ENCODE assay signal across 15 cellular contexts in genomic region chr18:79371536-79372210, GRCh38. TPM values are rescaled to one million over a fixed set of nuclear protein-coding genes. Genes with fewer than 3 reads are reported as not detected.
DNase-seq lines count a peak whose midpoint lies in the region; ATAC-seq and TF ChIP-seq lines count a peak whose summit lies in the region.
"Had no signal": no experiment of that assay in that cellular context is flagged by ENCODE, and none has a peak within 500 bp of the region (broad histone marks: within the 10 kb centered on the region; RNA-seq: fewer than 3 reads in every experiment).

No MANE protein-coding gene starts in this region.

- no peaks in the 10 kb centered on the region for H3K27me3 ChIP-seq in heart right ventricle
- H3K27me3 ChIP-seq in left ventricle myocardium inferior (ENCODE audit: low read depth) = no peaks in the 10 kb centered on the region

- peaks cover 0 to 49% (median 0%) of the 10 kb centered on the region in 9 donors for H3K36me3 ChIP-seq in heart right ventricle
- H3K36me3 ChIP-seq in left ventricle myocardium inferior = peaks cover 12% of the 10 kb centered on the region

- H3K9me3 Mint-ChIP-seq in effector memory CD8-positive, alpha-beta T cell = no peaks in the 10 kb centered on the region

- H3K27ac ChIP-seq in heart right ventricle = no peak overlapping the region
- no peak overlapping the region for H3K27ac ChIP-seq in left ventricle myocardium inferior (replicated peaks)
- H3K27ac ChIP-seq: SK-N-MC had no signal

- H3K4me3 ChIP-seq in heart right ventricle = no peak overlapping the region
- no peak overlapping the region for H3K4me3 ChIP-seq in left ventricle myocardium inferior
- H3K4me3 ChIP-seq: SK-N-MC had no signal

- intact Hi-C loops in cardiac septum (cut with DNase I) = no loop called here
- intact Hi-C loops in heart right ventricle (cut with DNase I) = loop anchor here in 1 of 10 donors (10.0 kb wide), 1 partner anchor 783 kb away; no protein-coding TSS in a partner anchor
- intact Hi-C loops in left ventricle myocardium inferior (cut with micrococcal nuclease) = no loop called here

- H3K36me3 Mint-ChIP-seq in effector memory CD8-positive, alpha-beta T cell (ENCODE audit: insufficient read depth) = peaks cover 6% of the 10 kb centered on the region

- H3K27ac Mint-ChIP-seq in effector memory CD8-positive, alpha-beta T cell = peak overlapping the region; percentile 74 to 83

- 83 to 85% methylated on average over 16 of the region's 16 CpGs for WGBS in heart right ventricle, 2 donors

- no peak for ATAC-seq in heart right ventricle
- ATAC-seq in effector memory CD8-positive, alpha-beta T cell (replicated peaks) = peak; percentile 74

- H3K4me1 ChIP-seq in heart right ventricle (peaks cover 0 to 8% (median 0%) of the 10 kb centered on the region in 9 donors), left ventricle myocardium inferior (no peaks in the 10 kb centered on the region)

- H3K4me3 Mint-ChIP-seq in effector memory CD8-positive, alpha-beta T cell = no peak overlapping the region

- DNase-seq in cardiac septum (ENCODE audit: low spot score) (peak; percentile 71), heart right ventricle (no peak), Kasumi-1 (lab: John Stamatoyannopoulos, UW) (peak; percentile 14 to 38), NCI-H2196 (lab: John Stamatoyannopoulos, UW; ENCODE audit: unreplicated experiment) (no peak), left ventricle myocardium inferior (no peak), hypothalamus (lab: John Stamatoyannopoulos, UW) (no peak)
- no peak for DNase-seq in effector memory CD8-positive, alpha-beta T cell
- no peak for DNase-seq in NK-92 treated with Interleukin-12 subunit alpha and Interleukin-12 subunit beta, amount 100 ng/mL, for 24 hours (lab: John Stamatoyannopoulos, UW)
- DNase-seq: foreskin fibroblast; Karpas-422; midbrain; NCI-H2081; stimulated activated CD4-positive, alpha-beta T cell treated with anti-CD3 and anti-CD28 coated beads, Interleukin-4, amount 100 ng/mL, for 1 hour; stimulated activated naive CD4-positive, alpha-beta T cell treated with Interleukin-2 at 50 U/mL for 16 hours had no signal

- TF ChIP-seq CTCF in heart right ventricle (IDR thresholded peaks at IDR 0.05) = no peak
- no peak for TF ChIP-seq CTCF in left ventricle myocardium inferior (IDR thresholded peaks at IDR 0.05; ENCODE audit: borderline replicate concordance)

- H3K4me1 Mint-ChIP-seq in effector memory CD8-positive, alpha-beta T cell (ENCODE audit: low read depth in 2 of 2) = peaks cover 12 to 14% of the 10 kb centered on the region in 2 donors

- no peaks in the 10 kb centered on the region for H3K27me3 Mint-ChIP-seq in effector memory CD8-positive, alpha-beta T cell

- no peaks in the 10 kb centered on the region for H3K9me3 ChIP-seq in heart right ventricle
- H3K9me3 ChIP-seq in left ventricle myocardium inferior (replicated peaks) = no peaks in the 10 kb centered on the region

RNA-seq across cellular contexts. Expression of gene NFATC1, which starts 24.1 kb away (rescaled TPM):
- total RNA-seq in cardiac septum (16.4 TPM), heart right ventricle (10 to 100 TPM; 14.0 to 23.8 (median 19.0) TPM), left ventricle myocardium inferior (18.3 TPM)
- 10 to 100 TPM in 1 of 2 donors, 1 to 10 TPM in 1; 6.3 to 12.0 TPM for polyA plus RNA-seq in heart right ventricle

Comparison
In these comparisons a context has a peak if more than half of its experiments do, and no peak if none do; other contexts are left out.
1. DNase-seq: peak in cardiac septum (single experiment) and Kasumi-1 (2 of 2); none in heart right ventricle (0 of 2), effector memory CD8-positive, alpha-beta T cell (0 of 3), NCI-H2196 (single experiment), NK-92 treated with Interleukin-12 subunit alpha and Interleukin-12 subunit beta, amount 100 ng/mL, for 24 hours (single experiment), left ventricle myocardium inferior (single experiment) and hypothalamus (0 of 51).